9 cellular contexts compared by ENCODE assay signal in genomic region chr1:228236744-228237143, GRCh38. TPM values are rescaled to one million over a fixed set of nuclear protein-coding genes. Genes with fewer than 3 reads are reported as not detected.
DNase-seq lines count a peak whose midpoint lies in the region; ATAC-seq lines count a peak whose summit lies in the region.
"Had no signal": no experiment of that assay in that cellular context is flagged by ENCODE, and none has a peak within 500 bp of the region (broad histone marks: within the 10 kb centered on the region; RNA-seq: fewer than 3 reads in every experiment).

No MANE protein-coding gene starts in this region.

- H3K23ac ChIP-seq in neuronal stem cell (ENCODE audit: low read depth, low read length, poor library complexity): no peak overlapping the region

- peak; percentile 61 for DNase-seq in DMS 273 (lab: John Stamatoyannopoulos, UW; ENCODE audit: unreplicated experiment)
- no peak for DNase-seq in DMS 273 treated with DMSO at 0.1 percent for 48 hours (lab: John Stamatoyannopoulos, UW)
- peak; percentile 21 for DNase-seq in MG63
- peak; percentile 70 for DNase-seq in ecto neural progenitor cell (ENCODE audit: low spot score)
- peak; percentile 15 for DNase-seq in neuronal stem cell (ENCODE audit: low spot score)
- no peak for DNase-seq in DMS114 treated with DMSO at 0.1 percent for 48 hours (lab: John Stamatoyannopoulos, UW; ENCODE audit: unreplicated experiment)
- DNase-seq: naive B cell had no signal

- H3K4me1 ChIP-seq in neuronal stem cell (ENCODE audit: control insufficient read depth in 2 of 2, insufficient read depth in 1 of 2, low read depth in 1 of 2, low read length in 2 of 2): no peaks in the 10 kb centered on the region

- H3K9me3 ChIP-seq in MG63: peaks cover 13% of the 10 kb centered on the region
- peaks cover 18 to 28% of the 10 kb centered on the region in 2 donors for H3K9me3 ChIP-seq in neuronal stem cell (replicated peaks in 1 of 2; ENCODE audit: control insufficient read depth in 2 of 2, insufficient read depth in 1 of 2, low read depth in 1 of 2, low read length in 2 of 2)

- no peak overlapping the region for H2BK5ac ChIP-seq in neuronal stem cell (ENCODE audit: low read length)

- H3K36me3 ChIP-seq in MG63: peaks cover 7% of the 10 kb centered on the region
- H3K36me3 ChIP-seq in neuronal stem cell (replicated peaks in 1 of 2; ENCODE audit: control insufficient read depth in 2 of 2, insufficient read depth in 2 of 2, low read length in 2 of 2): peaks cover 5 to 27% of the 10 kb centered on the region in 2 donors

- no peak overlapping the region for H4K8ac ChIP-seq in neuronal stem cell (ENCODE audit: low read depth, low read length)

- no CpG with 5 or more reads among the region's 5 CpGs for WGBS in neuronal stem cell (ENCODE audit: extremely low coverage in 2 of 2, insufficient read length in 2 of 2, insufficient replicate concordance in 1 of 2), 2 donors

- no peak overlapping the region for H2AFZ ChIP-seq in neuronal stem cell (ENCODE audit: low read length)

- H3K27me3 ChIP-seq in MG63 (no peaks in the 10 kb centered on the region), neuronal stem cell (ENCODE audit: control insufficient read depth in 3 of 3, insufficient read depth in 3 of 3, low read depth in 1 of 3, low read length in 3 of 3) (no peaks in the 10 kb centered on the region)

- no peak overlapping the region for H2AK5ac ChIP-seq in neuronal stem cell (ENCODE audit: low read depth, low read length)

- H2BK15ac ChIP-seq in neuronal stem cell (ENCODE audit: low read length): no peak overlapping the region

- no peak overlapping the region for H3K14ac ChIP-seq in neuronal stem cell (ENCODE audit: low read length)

- no peak overlapping the region for H3K9ac ChIP-seq in neuronal stem cell (ENCODE audit: low read depth, low read length, poor library complexity)

- no peak for ATAC-seq in HG03378 (IDR thresholded peaks at IDR 0.05; ENCODE audit: unreplicated experiment)
- ATAC-seq in GM19351 (IDR thresholded peaks at IDR 0.05; ENCODE audit: unreplicated experiment): no peak

- H3K4me3 ChIP-seq in MG63 (no peak overlapping the region), neuronal stem cell (ENCODE audit: low read length in 2 of 2) (no peak overlapping the region)

- H3K27ac ChIP-seq in neuronal stem cell (replicated peaks; ENCODE audit: low read length): no peak overlapping the region

- H4K91ac ChIP-seq in neuronal stem cell (ENCODE audit: low read depth, low read length, poor library complexity): no peak overlapping the region

- no peak overlapping the region for H2BK120ac ChIP-seq in neuronal stem cell (ENCODE audit: low read depth, low read length)

- H3K18ac ChIP-seq in neuronal stem cell (ENCODE audit: low read length): no peak overlapping the region

- no peak overlapping the region for H3K4ac ChIP-seq in neuronal stem cell (ENCODE audit: low read length)

- H2BK12ac ChIP-seq in neuronal stem cell (ENCODE audit: low read length): no peak overlapping the region

- peaks cover 7% of the 10 kb centered on the region for H3K79me1 ChIP-seq in neuronal stem cell (ENCODE audit: low read depth, low read length)

- no peak overlapping the region for H3K4me2 ChIP-seq in neuronal stem cell (ENCODE audit: insufficient read depth, low read length, poor library complexity, severe bottlenecking)

RNA-seq across cellular contexts. Expression of gene OBSCN, which starts 28.9 kb away (rescaled TPM):
- total RNA-seq in MG63 (2014; rRNA removed; shearing (Covaris generic); ENCODE audit: low replicate concordance): 1.8 and 2.8 TPM in 2 replicates
- 7.3 TPM for polyA plus RNA-seq in neuronal stem cell (2013, experiment 1 of 2)
- 7.9 TPM for polyA plus RNA-seq in neuronal stem cell (2013, experiment 2 of 2)

Comparison
In these comparisons a context has a peak if more than half of its experiments do, and no peak if none do; other contexts are left out.
1. DNase-seq: peak in DMS 273 (single experiment), MG63 (single experiment), ecto neural progenitor cell (single experiment) and neuronal stem cell (single experiment); none in DMS 273 treated with DMSO at 0.1 percent for 48 hours (single experiment) and DMS114 treated with DMSO at 0.1 percent for 48 hours (single experiment).